8 cellular contexts compared by ENCODE assay signal in the genomic region with DNA sequence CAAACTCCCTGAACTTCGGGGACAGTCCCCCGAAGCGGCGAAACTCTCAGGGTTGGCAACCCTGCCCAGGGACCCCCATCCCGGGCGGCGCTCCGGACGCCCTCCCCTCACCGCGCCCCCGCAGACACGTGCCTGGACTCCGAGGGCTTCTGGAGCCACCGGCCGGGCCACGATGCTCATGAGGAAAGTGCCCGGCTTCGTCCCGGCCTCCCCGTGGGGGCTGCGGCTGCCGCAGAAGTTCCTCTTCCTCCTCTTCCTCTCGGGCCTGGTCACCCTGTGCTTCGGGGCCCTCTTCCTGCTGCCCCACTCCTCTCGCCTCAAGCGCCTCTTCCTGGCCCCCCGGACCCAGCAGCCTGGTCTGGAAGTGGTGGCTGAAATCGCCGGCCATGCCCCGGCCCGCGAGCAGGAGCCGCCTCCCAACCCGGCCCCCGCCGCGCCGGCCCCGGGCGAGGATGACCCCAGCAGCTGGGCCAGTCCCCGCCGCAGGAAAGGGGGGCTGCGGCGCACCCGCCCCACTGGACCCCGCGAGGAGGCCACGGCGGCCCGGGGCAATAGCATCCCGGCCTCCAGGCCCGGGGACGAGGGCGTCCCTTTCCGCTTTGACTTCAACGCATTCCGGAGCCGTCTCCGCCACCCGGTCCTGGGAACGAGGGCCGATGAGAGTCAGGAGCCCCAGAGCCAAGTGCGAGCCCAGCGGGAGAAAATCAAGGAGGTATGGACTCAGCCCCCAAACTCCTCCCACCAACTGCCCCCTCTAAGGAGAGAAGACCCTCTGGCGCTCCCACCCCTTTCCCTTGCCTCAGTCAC. TPM values are rescaled to one million over a fixed set of nuclear protein-coding genes. Genes with fewer than 3 reads are reported as not detected.
DNase-seq lines count a peak whose midpoint lies in the region; ATAC-seq and TF ChIP-seq lines count a peak whose summit lies in the region.

No MANE protein-coding gene starts in this region.

- peaks cover 12 to 32% (median 18%) of the 10 kb centered on the region in 3 donors for H3K27me3 Mint-ChIP-seq in CD14-positive monocyte (ENCODE audit: low read depth in 3 of 3)

- peak overlapping the region; percentile 40 for H3K27ac ChIP-seq in colonic mucosa

- peak overlapping the region; percentile 57 to 88 for H3K9ac ChIP-seq in colonic mucosa (ENCODE audit: low read depth in 2 of 2, low read length in 2 of 2)

- TF ChIP-seq CTCF in CD14-positive monocyte (IDR thresholded peaks at IDR 0.05) (no peak), colonic mucosa (IDR thresholded peaks at IDR 0.05) (no peak), mucosa of descending colon (IDR thresholded peaks at IDR 0.05) (no peak)

- peak overlapping the region; percentile 53 for H3K4me3 ChIP-seq in colonic mucosa
- H3K4me3 ChIP-seq in mucosa of descending colon: no peak overlapping the region

- peak overlapping the region in 1 of 7 donors; percentile 66 for H3K27ac Mint-ChIP-seq in CD14-positive monocyte

- H3K36me3 ChIP-seq in colonic mucosa (no peaks in the 10 kb centered on the region), mucosa of descending colon (ENCODE audit: low read depth) (no peaks in the 10 kb centered on the region)

- H3K4me1 Mint-ChIP-seq in CD14-positive monocyte: peaks cover 45% of the 10 kb centered on the region

- intact Hi-C loops in CD14-positive monocyte (cut with micrococcal nuclease): loop anchor here (10.0 kb wide), 2 partner anchors 73 to 187 kb away; partner anchors contain the start of genes SELENON (in 2 of the 2) and LDLRAP1 (in 1 of the 2)
- intact Hi-C loops in colonic mucosa (cut with DNase I): loop anchor here (5.0 kb wide), 1 partner anchor 74 kb away; no protein-coding TSS in a partner anchor
- intact Hi-C loops in mucosa of descending colon (cut with DNase I, micrococcal nuclease): loop anchor here in 1 of 2 donors (10.0 kb wide), 1 partner anchor 177 kb away; no protein-coding TSS in a partner anchor

- peak overlapping the region; percentile 82 to 92 for H3K4me3 Mint-ChIP-seq in CD14-positive monocyte

- DNase-seq in CD14-positive monocyte (ENCODE audit: low spot score) (no peak), NCI-H69 (lab: John Stamatoyannopoulos, UW) (peak; percentile 26), colonic mucosa (no peak), mucosa of descending colon (peak in 2 of 3 donors; percentile 54 to 64), NCI-H345 (lab: John Stamatoyannopoulos, UW) (no peak), kidney tubule cell (ENCODE audit: low spot score) (no peak), NCI-H2196 (lab: John Stamatoyannopoulos, UW; ENCODE audit: unreplicated experiment) (no peak)

- H3K36me3 Mint-ChIP-seq in CD14-positive monocyte: peaks cover 6 to 17% of the 10 kb centered on the region in 2 donors

- H3K9me3 ChIP-seq in colonic mucosa (no peaks in the 10 kb centered on the region), mucosa of descending colon (no peaks in the 10 kb centered on the region)

- no peak for ATAC-seq in mucosa of descending colon
- no peak for ATAC-seq in GM21723 (IDR thresholded peaks at IDR 0.05; ENCODE audit: unreplicated experiment)

- H3K4me1 ChIP-seq in colonic mucosa (peaks cover 10% of the 10 kb centered on the region), mucosa of descending colon (ENCODE audit: low read depth) (peaks cover 17% of the 10 kb centered on the region)

- H3K9me3 Mint-ChIP-seq in CD14-positive monocyte: no peaks in the 10 kb centered on the region

- H3K27me3 ChIP-seq in colonic mucosa: peaks cover 16% of the 10 kb centered on the region

RNA-seq across cellular contexts. Expression of gene MAN1C1, which starts 1.2 kb away (rescaled TPM):
- polyA plus RNA-seq in CD14-positive monocyte: 1 to 10 TPM; 1.2 to 1.7 TPM
- total RNA-seq in colonic mucosa (1 to 10 TPM; 2.7 to 4.3 TPM), mucosa of descending colon (10 to 100 TPM in 1 of 3 donors, 1 to 10 TPM in 2; 2.5 to 22.0 (median 6.1) TPM)

Comparison
In these comparisons a context has a peak if more than half of its experiments do, and no peak if none do; other contexts are left out.
1. DNase-seq: peak in NCI-H69 (single experiment) and mucosa of descending colon (2 of 3); none in CD14-positive monocyte (single experiment), colonic mucosa (single experiment), NCI-H345 (single experiment), kidney tubule cell (single experiment) and NCI-H2196 (single experiment).